ENCODE assay signal across 21 cellular contexts in the genomic region with DNA sequence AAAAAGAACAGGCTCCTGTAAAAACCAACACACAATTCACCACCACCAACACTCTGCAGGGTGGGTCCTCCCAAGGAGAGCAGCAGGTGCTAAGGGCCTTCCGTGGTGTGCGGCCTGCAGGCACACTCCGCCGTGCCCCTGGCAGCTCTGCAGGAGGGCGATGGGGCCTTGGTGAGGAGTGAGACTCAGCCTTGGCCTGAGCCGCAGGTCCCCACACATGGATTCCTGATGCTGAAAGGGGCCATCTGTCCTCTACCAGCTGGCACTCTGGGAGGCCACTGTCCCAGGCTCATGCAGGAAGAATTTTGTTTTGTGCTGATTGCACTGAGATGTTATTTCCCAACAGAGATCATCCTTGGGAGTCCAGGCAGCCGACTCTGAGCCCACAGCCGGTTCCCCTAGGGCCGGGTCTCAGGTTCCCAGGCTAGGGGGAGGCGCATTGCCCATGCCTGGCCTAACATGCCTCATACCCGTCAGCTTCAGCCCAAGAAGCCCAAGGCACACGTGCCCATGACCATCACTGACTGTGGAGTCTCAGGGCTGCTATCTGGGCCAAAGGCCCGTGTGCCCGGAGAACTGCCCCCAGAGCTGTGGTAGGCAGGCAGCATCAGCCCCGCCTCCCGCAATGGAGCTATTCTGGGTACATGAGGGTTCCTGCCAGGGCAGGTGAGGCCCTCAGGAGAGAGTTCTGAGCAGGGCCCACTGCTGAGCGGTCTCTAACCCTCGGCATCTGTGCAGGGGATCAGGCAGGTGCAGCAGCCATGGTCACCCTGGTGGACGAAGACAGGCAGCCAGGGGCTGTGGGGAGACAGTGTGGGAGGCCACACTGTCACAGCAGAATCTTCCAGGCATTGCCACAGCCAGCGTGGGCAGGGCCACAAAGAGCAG.
"Had no signal": no experiment of that assay in that cellular context is flagged by ENCODE, and none has a peak within 500 bp of the region (broad histone marks: within the 10 kb centered on the region; RNA-seq: fewer than 3 reads in every experiment).

No MANE protein-coding gene starts in this region.

- H3K27ac ChIP-seq: adrenal gland, esophagus muscularis mucosa, ovary, psoas muscle, stomach, VCaP had no signal

- DNase-seq: activated CD4-positive, alpha-beta T cell treated with anti-CD3 and anti-CD28 coated beads for 1 hour; activated CD4-positive, alpha-beta T cell treated with anti-CD3 and anti-CD28 coated beads, Interleukin-2, amount 50 U/mL, for 4 hours; activated gamma-delta T cell treated with Interleukin-2 at 50 U/mL for 16 hours; adrenal gland; cerebellar nuclear complex; effector CD4-positive, alpha-beta T cell; small intestine; stimulated activated CD4-positive, alpha-beta T cell treated with anti-CD3 and anti-CD28 coated beads, Interleukin-4, amount 100 ng/mL, for 24 hours; stomach; T-helper 2 cell had no signal

- H3K4me3 Mint-ChIP-seq: activated T-helper 1 cell treated with anti-CD3 and anti-CD28 coated beads, Interleukin-12 subunit alpha, Interleukin-12 subunit beta, Interleukin-2, Interleukin-4 antibody, amounts not matched to agents 30 ng/mL and 10 ng/mL and 1 ng/mL, durations not matched to agents 14 hours and 24 hours and 36 hours; mesothelial cell of epicardium; neural crest cell; stimulated activated effector memory CD8-positive, alpha-beta T cell treated with anti-CD3 and anti-CD28 coated beads, Interleukin-12 subunit alpha, Interleukin-12 subunit beta, amount 100 ng/mL, for 72 hours; type B pancreatic cell had no signal

- H3K4me1 Mint-ChIP-seq: neural crest cell; stimulated activated effector memory CD8-positive, alpha-beta T cell treated with anti-CD3 and anti-CD28 coated beads, Interleukin-12 subunit alpha, Interleukin-12 subunit beta, amount 100 ng/mL, for 72 hours had no signal

- H3K27ac Mint-ChIP-seq: activated naive CD4-positive, alpha-beta T cell treated with anti-CD3 and anti-CD28 coated beads, Interleukin-2, amount 50 U/mL, for 72 hours; activated T-helper 1 cell treated with anti-CD3 and anti-CD28 coated beads, Interleukin-12 subunit alpha, Interleukin-12 subunit beta, Interleukin-2, Interleukin-4 antibody, amounts not matched to agents 30 ng/mL and 10 ng/mL and 1 ng/mL, durations not matched to agents 14 hours and 24 hours and 36 hours; mesothelial cell of epicardium; stimulated activated effector memory CD8-positive, alpha-beta T cell treated with anti-CD3 and anti-CD28 coated beads, Interleukin-12 subunit alpha, Interleukin-12 subunit beta, amount 100 ng/mL, for 72 hours; type B pancreatic cell had no signal

- H3K9me3 Mint-ChIP-seq: stimulated activated effector memory CD8-positive, alpha-beta T cell treated with anti-CD3 and anti-CD28 coated beads, Interleukin-12 subunit alpha, Interleukin-12 subunit beta, amount 100 ng/mL, for 72 hours had no signal

- H3K4me3 ChIP-seq: adrenal gland, esophagus muscularis mucosa, lung, ovary, psoas muscle, stomach had no signal

- H3K36me3 ChIP-seq: adrenal gland, esophagus muscularis mucosa, ovary, stomach had no signal

- H3K4me1 ChIP-seq: adrenal gland, psoas muscle had no signal

- ATAC-seq: activated naive CD4-positive, alpha-beta T cell treated with anti-CD3 and anti-CD28 coated beads, Interleukin-2, amount 50 U/mL, for 72 hours; psoas muscle; stimulated activated effector memory CD8-positive, alpha-beta T cell treated with anti-CD3 and anti-CD28 coated beads, Interleukin-12 subunit alpha, Interleukin-12 subunit beta, amount 100 ng/mL, for 72 hours had no signal

- H3K36me3 Mint-ChIP-seq: stimulated activated effector memory CD8-positive, alpha-beta T cell treated with anti-CD3 and anti-CD28 coated beads, Interleukin-12 subunit alpha, Interleukin-12 subunit beta, amount 100 ng/mL, for 72 hours had no signal

- H3K27me3 ChIP-seq: adrenal gland, esophagus muscularis mucosa, ovary had no signal
